1 cellular context compared by ENCODE assay signal in genomic region chr7:79461660-79462059, GRCh38.
TF ChIP-seq lines count a peak whose summit lies in the region.

No MANE protein-coding gene starts in this region.

TF ChIP-seq in HepG2, 621 proteins besides CTCF, POLR2A, EP300 and RAD21 (continued from another document and continues in another):
- TF ChIP-seq RERE (CRISPR knock-in tag; IDR thresholded peaks at IDR 0.05; ENCODE audit: low read depth) (peak; percentile 48; the same call in 1 of the 2 replicates), PCBP1 (IDR thresholded peaks at IDR 0.05; ENCODE audit: borderline replicate concordance, low read depth, low read length) (no peak), RXRB (CRISPR knock-in tag; IDR thresholded peaks at IDR 0.05; ENCODE audit: borderline replicate concordance) (peak; percentile 92), BCL6 (CRISPR knock-in tag; IDR thresholded peaks at IDR 0.05) (peak; percentile 94), ATF2 (CRISPR knock-in tag; IDR thresholded peaks at IDR 0.05) (no peak), SRF (IDR thresholded peaks at IDR 0.05; ENCODE audit: low read depth, low read length) (no peak), SIX4 (CRISPR knock-in tag; IDR thresholded peaks at IDR 0.05) (0 out of 2 replicates have a peak, but pooled peaks have one; percentile 57), RARG (CRISPR knock-in tag; IDR thresholded peaks at IDR 0.05; ENCODE audit: low read depth) (no peak), DRAP1 (CRISPR knock-in tag; IDR thresholded peaks at IDR 0.05) (no peak), THYN1 (CRISPR knock-in tag; IDR thresholded peaks at IDR 0.05; ENCODE audit: borderline replicate concordance, low read depth) (no peak), GATA4 (IDR thresholded peaks at IDR 0.05; ENCODE audit: borderline replicate concordance, low read depth) (peak; percentile 68; the same call in 1 of the 2 replicates), NBN (conservative IDR thresholded peaks at IDR 0.05) (no peak), ZNF251 (CRISPR knock-in tag; IDR thresholded peaks at IDR 0.05) (no peak), ZNF652 (CRISPR knock-in tag; IDR thresholded peaks at IDR 0.05; ENCODE audit: borderline replicate concordance, low read depth) (peak; percentile 41; the same call in 1 of the 2 replicates), GATAD2A (CRISPR knock-in tag; IDR thresholded peaks at IDR 0.05) (peak; percentile 94), JUND (CRISPR knock-in tag; IDR thresholded peaks at IDR 0.05) (peak; percentile 64), PCBP2 (optimal IDR thresholded peaks at IDR 0.05; ENCODE audit: low read depth, low read length, poor library complexity, severe bottlenecking) (no peak), ELF3 (CRISPR knock-in tag; IDR thresholded peaks at IDR 0.05) (peak; percentile 84), FOXO1 (CRISPR knock-in tag; IDR thresholded peaks at IDR 0.05) (peak; percentile 28; the same call in 1 of the 2 replicates), JUN (CRISPR knock-in tag; IDR thresholded peaks at IDR 0.05) (0 out of 2 replicates have a peak, but pooled peaks have one; percentile 38), ISL2 (CRISPR knock-in tag; IDR thresholded peaks at IDR 0.05) (peak; percentile 75), ZSCAN25 (CRISPR knock-in tag; IDR thresholded peaks at IDR 0.05) (no peak), THRA (CRISPR knock-in tag; IDR thresholded peaks at IDR 0.05; ENCODE audit: borderline replicate concordance) (peak; percentile 92; the same call in 1 of the 2 replicates), FIP1L1 (IDR thresholded peaks at IDR 0.05; ENCODE audit: borderline replicate concordance, insufficient read depth, low read depth, low read length) (no peak), HMG20A (CRISPR knock-in tag; IDR thresholded peaks at IDR 0.05; ENCODE audit: borderline replicate concordance) (peak; percentile 85; the same call in 1 of the 2 replicates), ZNF792 (CRISPR knock-in tag; IDR thresholded peaks at IDR 0.05) (0 out of 2 replicates have a peak, but pooled peaks have one; percentile 27), MYC (CRISPR knock-in tag; IDR thresholded peaks at IDR 0.05; ENCODE audit: borderline replicate concordance) (no peak), MLLT10 (CRISPR knock-in tag; IDR thresholded peaks at IDR 0.05) (no peak), MED1 (CRISPR knock-in tag; IDR thresholded peaks at IDR 0.05) (peak; percentile 79), TCF7 (IDR thresholded peaks at IDR 0.05; ENCODE audit: low read depth) (peak; percentile 81), ZNF160 (CRISPR knock-in tag; IDR thresholded peaks at IDR 0.05) (no peak), ARID5B (CRISPR knock-in tag; IDR thresholded peaks at IDR 0.05) (peak; percentile 92), ZFX (CRISPR knock-in tag; IDR thresholded peaks at IDR 0.05; ENCODE audit: low read depth) (no peak), CREB1 (IDR thresholded peaks at IDR 0.05) (no peak), CREB1 (CRISPR knock-in tag; IDR thresholded peaks at IDR 0.05) (peak; percentile 61), ZNF639 (CRISPR knock-in tag; conservative IDR thresholded peaks at IDR 0.05) (no peak), DPF2 (CRISPR knock-in tag; IDR thresholded peaks at IDR 0.05; ENCODE audit: borderline replicate concordance, low read depth) (peak; percentile 71), ZGPAT (CRISPR knock-in tag; IDR thresholded peaks at IDR 0.05) (0 out of 2 replicates have a peak, but pooled peaks have one; percentile 22), HNF1A (IDR thresholded peaks at IDR 0.05; ENCODE audit: low read depth) (peak; percentile 27; the same call in 1 of the 2 replicates), HNF1A (CRISPR knock-in tag; IDR thresholded peaks at IDR 0.05; ENCODE audit: borderline replicate concordance) (no peak), RBFOX2 (IDR thresholded peaks at IDR 0.05; ENCODE audit: low read depth, low read length) (no peak), ZNF12 (CRISPR knock-in tag; IDR thresholded peaks at IDR 0.05) (peak; percentile 23; the same call in 1 of the 2 replicates), CREM (IDR thresholded peaks at IDR 0.05) (peak; percentile 60; the same call in 1 of the 2 replicates), CREM (CRISPR knock-in tag; IDR thresholded peaks at IDR 0.05) (no peak), CEBPG (CRISPR knock-in tag; IDR thresholded peaks at IDR 0.05) (peak; percentile 79), ZKSCAN8 (CRISPR knock-in tag; IDR thresholded peaks at IDR 0.05; ENCODE audit: borderline replicate concordance) (peak; percentile 47; the same call in 1 of the 2 replicates)
